In the genomic region with DNA sequence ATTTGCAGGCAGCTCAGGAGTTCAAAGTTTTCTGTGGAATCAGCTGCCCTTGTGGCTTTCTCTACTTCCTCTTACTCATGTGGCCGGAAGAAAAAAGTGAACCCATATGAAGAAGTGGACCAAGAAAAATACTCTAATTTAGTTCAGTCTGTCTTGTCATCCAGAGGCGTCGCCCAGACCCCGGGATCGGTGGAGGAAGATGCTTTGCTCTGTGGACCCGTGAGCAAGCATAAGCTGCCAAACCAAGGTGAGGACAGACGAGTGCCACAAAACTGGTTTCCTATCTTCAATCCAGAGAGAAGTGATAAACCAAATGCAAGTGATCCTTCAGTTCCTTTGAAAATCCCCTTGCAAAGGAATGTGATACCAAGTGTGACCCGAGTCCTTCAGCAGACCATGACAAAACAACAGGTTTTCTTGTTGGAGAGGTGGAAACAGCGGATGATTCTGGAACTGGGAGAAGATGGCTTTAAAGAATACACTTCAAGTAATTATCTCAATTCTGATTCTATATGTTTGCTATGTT, we compare ENCODE assay signal across 8 cellular contexts. TPM values are rescaled to one million over a fixed set of nuclear protein-coding genes. Genes with fewer than 3 reads are reported as not detected.
DNase-seq lines count a peak whose midpoint lies in the region; ATAC-seq lines count a peak whose summit lies in the region.

No MANE protein-coding gene starts in this region.

- no peaks in the 10 kb centered on the region for H3K9me3 ChIP-seq in right cardiac atrium (ENCODE audit: control insufficient read depth, low read length)

- H3K27me3 Mint-ChIP-seq in activated naive CD8-positive, alpha-beta T cell treated with anti-CD3 and anti-CD28 coated beads for 36 hours = no peaks in the 10 kb centered on the region

- 9% methylated on average over 9 of the region's 9 CpGs for WGBS in right cardiac atrium

- H3K4me1 ChIP-seq in right cardiac atrium (ENCODE audit: control insufficient read depth, insufficient read depth, low read length) = peaks cover 3% of the 10 kb centered on the region

- peaks cover 65% of the 10 kb centered on the region for H3K36me3 Mint-ChIP-seq in activated naive CD8-positive, alpha-beta T cell treated with anti-CD3 and anti-CD28 coated beads for 36 hours

- peaks cover 45% of the 10 kb centered on the region for H3K4me1 Mint-ChIP-seq in activated naive CD8-positive, alpha-beta T cell treated with anti-CD3 and anti-CD28 coated beads for 36 hours

- intact Hi-C loops in right cardiac atrium (cut with DNase I) = no loop called here

- DNase-seq in stimulated activated CD4-positive, alpha-beta T cell treated with anti-CD3 and anti-CD28 coated beads, Interleukin-12 subunit alpha, Interleukin-12 subunit beta, amount 100 ng/mL, for 4 hours = peak; percentile 13
- DNase-seq in stimulated activated CD4-positive, alpha-beta T cell treated with anti-CD3 and anti-CD28 coated beads, Interleukin-4, amount 100 ng/mL, for 1 hour = no peak
- DNase-seq in NCI-H69 (lab: John Stamatoyannopoulos, UW) = peak; percentile 46
- peak; percentile 27 for DNase-seq in activated naive CD8-positive, alpha-beta T cell treated with anti-CD3 and anti-CD28 coated beads for 36 hours
- peak; percentile 37 to 67 (median 61) for DNase-seq in right cardiac atrium
- DNase-seq in putamen (ENCODE audit: low spot score) = peak; percentile 56
- no peak for DNase-seq in mesenteric fat pad (ENCODE audit: low spot score)

- ATAC-seq in right cardiac atrium (no peak), HG03378 (IDR thresholded peaks at IDR 0.05; ENCODE audit: unreplicated experiment) (no peak)

- no peaks in the 10 kb centered on the region for H3K9me3 Mint-ChIP-seq in activated naive CD8-positive, alpha-beta T cell treated with anti-CD3 and anti-CD28 coated beads for 36 hours

- peak overlapping the region; percentile 97 for H3K27ac Mint-ChIP-seq in activated naive CD8-positive, alpha-beta T cell treated with anti-CD3 and anti-CD28 coated beads for 36 hours

- H3K27me3 ChIP-seq in right cardiac atrium (ENCODE audit: control insufficient read depth, insufficient read depth) = no peaks in the 10 kb centered on the region

- peak overlapping the region; percentile 68 for H3K4me3 ChIP-seq in right cardiac atrium (ENCODE audit: low read length)

- H3K4me3 Mint-ChIP-seq in activated naive CD8-positive, alpha-beta T cell treated with anti-CD3 and anti-CD28 coated beads for 36 hours = peak overlapping the region; percentile 91

- peak overlapping the region; percentile 80 for H3K27ac ChIP-seq in right cardiac atrium (ENCODE audit: low read length)

RNA-seq across cellular contexts. Expression of a gene that starts 1.1 kb away (rescaled TPM):
- 10 to 100 TPM; 30.1 to 30.9 TPM for total RNA-seq in activated naive CD8-positive, alpha-beta T cell treated with anti-CD3 and anti-CD28 coated beads for 36 hours
- total RNA-seq in right cardiac atrium (10 to 100 TPM in 3 of 4 donors, 1 to 10 TPM in 1; 9.7 to 12.0 (median 10.8) TPM), mesenteric fat pad (10.6 TPM)
- 10.9 TPM for polyA plus RNA-seq in right cardiac atrium

RNA-seq across cellular contexts. Expression of a gene that starts 1.4 kb away (rescaled TPM):
- total RNA-seq in activated naive CD8-positive, alpha-beta T cell treated with anti-CD3 and anti-CD28 coated beads for 36 hours = 100 to 1,000 TPM; 198 to 235 TPM
- total RNA-seq in right cardiac atrium (10 to 100 TPM; 46.7 to 53.9 (median 49.9) TPM), mesenteric fat pad (97.6 TPM)
- polyA plus RNA-seq in right cardiac atrium = 47.8 TPM

Comparison
In these comparisons a context has a peak if more than half of its experiments do, and no peak if none do; other contexts are left out.
1. DNase-seq: peak in stimulated activated CD4-positive, alpha-beta T cell treated with anti-CD3 and anti-CD28 coated beads, Interleukin-12 subunit alpha, Interleukin-12 subunit beta, amount 100 ng/mL, for 4 hours (single experiment), NCI-H69 (single experiment), activated naive CD8-positive, alpha-beta T cell treated with anti-CD3 and anti-CD28 coated beads for 36 hours (single experiment), right cardiac atrium (3 of 3) and putamen (single experiment); none in stimulated activated CD4-positive, alpha-beta T cell treated with anti-CD3 and anti-CD28 coated beads, Interleukin-4, amount 100 ng/mL, for 1 hour (single experiment) and mesenteric fat pad (single experiment).